12 cellular contexts compared by ENCODE assay signal in the genomic region with DNA sequence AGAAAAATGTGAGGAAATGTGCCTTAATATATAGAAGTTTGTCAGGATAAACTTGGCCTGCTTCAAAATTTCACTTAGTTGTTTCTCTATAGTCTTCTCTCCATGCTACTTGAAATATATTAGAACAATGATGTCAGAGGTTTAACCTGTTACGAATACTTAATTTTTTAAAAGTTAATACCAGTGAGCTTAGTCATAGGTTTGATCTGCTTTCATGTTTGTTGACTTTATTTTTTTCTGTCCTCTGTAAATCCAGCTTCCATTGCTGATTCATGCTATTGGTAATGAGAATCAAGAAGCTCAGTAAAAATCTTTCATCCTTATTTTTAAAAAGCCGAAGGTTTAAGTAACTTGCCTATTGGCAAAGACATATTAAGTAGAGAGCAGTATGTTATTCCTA. TPM values are rescaled to one million over a fixed set of nuclear protein-coding genes. Genes with fewer than 3 reads are reported as not detected.
DNase-seq lines count a peak whose midpoint lies in the region; ATAC-seq and TF ChIP-seq lines count a peak whose summit lies in the region.
"Had no signal": no experiment of that assay in that cellular context is flagged by ENCODE, and none has a peak within 500 bp of the region (broad histone marks: within the 10 kb centered on the region; RNA-seq: fewer than 3 reads in every experiment).

No MANE protein-coding gene starts in this region.

- H3K27ac ChIP-seq in upper lobe of right lung: no peak overlapping the region
- no peak overlapping the region for H3K27ac ChIP-seq in effector memory CD4-positive, alpha-beta T cell (ENCODE audit: insufficient read depth, low read length, poor library complexity, severe bottlenecking)
- H3K27ac ChIP-seq: dorsolateral prefrontal cortex had no signal

- peak; percentile 36 for DNase-seq in AG08396 (ENCODE audit: low spot score)
- peak; percentile 49 for DNase-seq in HT-29 (ENCODE audit: low spot score)
- peak; percentile 49 to 90 for DNase-seq in cardiac fibroblast (ENCODE audit: low read depth in 2 of 2)
- DNase-seq in lung microvascular endothelial cell (ENCODE audit: low read depth in 2 of 2): peak; percentile 39 to 82
- DNase-seq in upper lobe of right lung: no peak
- no peak for DNase-seq in effector memory CD4-positive, alpha-beta T cell
- DNase-seq: dorsolateral prefrontal cortex; islet precursor cell; NK-92 treated with Interleukin-12 subunit alpha and Interleukin-12 subunit beta, amount 100 ng/mL, for 24 hours had no signal

- H3K36me3 ChIP-seq in upper lobe of right lung: peaks cover 72% of the 10 kb centered on the region
- H3K36me3 ChIP-seq in effector memory CD4-positive, alpha-beta T cell (ENCODE audit: control insufficient read depth, insufficient read depth, low read length): peaks cover 27% of the 10 kb centered on the region

- no peaks in the 10 kb centered on the region for H3K4me1 ChIP-seq in upper lobe of right lung
- H3K4me1 ChIP-seq in effector memory CD4-positive, alpha-beta T cell (ENCODE audit: control insufficient read depth, insufficient read depth, low read length, poor library complexity, severe bottlenecking): no peaks in the 10 kb centered on the region

- no peak for ATAC-seq in HG02588 (IDR thresholded peaks at IDR 0.05; ENCODE audit: unreplicated experiment)
- ATAC-seq in GM21723 (IDR thresholded peaks at IDR 0.05; ENCODE audit: unreplicated experiment): no peak
- no peak for ATAC-seq in upper lobe of right lung
- ATAC-seq: activated T-helper 17 cell treated with anti-CD3 and anti-CD28 coated beads, Interleukin-2, amount 50 U/mL, for 72 hours had no signal

- TF ChIP-seq CTCF in cardiac fibroblast (IDR thresholded peaks at IDR 0.05; ENCODE audit: low read depth, low read length) (no peak), upper lobe of right lung (IDR thresholded peaks at IDR 0.05) (no peak)

- H3K4me3 ChIP-seq in cardiac fibroblast (replicated peaks in 1 of 2; ENCODE audit: low read depth in 2 of 2, low read length in 2 of 2) (no peak overlapping the region), upper lobe of right lung (no peak overlapping the region)
- no peak overlapping the region for H3K4me3 ChIP-seq in effector memory CD4-positive, alpha-beta T cell (ENCODE audit: insufficient read depth, low read depth, low read length, poor library complexity, severe bottlenecking)
- H3K4me3 ChIP-seq: dorsolateral prefrontal cortex had no signal

- intact Hi-C loops in upper lobe of right lung (cut with DNase I): no loop called here

- no peaks in the 10 kb centered on the region for H3K27me3 ChIP-seq in upper lobe of right lung
- no peaks in the 10 kb centered on the region for H3K27me3 ChIP-seq in effector memory CD4-positive, alpha-beta T cell (replicated peaks; ENCODE audit: control insufficient read depth, insufficient read depth, low read length, poor library complexity, severe bottlenecking)
- H3K27me3 ChIP-seq: dorsolateral prefrontal cortex had no signal

- no peaks in the 10 kb centered on the region for H3K9me3 ChIP-seq in upper lobe of right lung
- no peaks in the 10 kb centered on the region for H3K9me3 ChIP-seq in effector memory CD4-positive, alpha-beta T cell (ENCODE audit: control insufficient read depth, low read length)

RNA-seq across cellular contexts. Expression of gene BDP1, which starts 27.9 kb away (rescaled TPM):
- total RNA-seq in HT-29 (2014; rRNA removed; shearing (Covaris generic)): 15.4 and 19.3 TPM in 2 replicates
- total RNA-seq in lung microvascular endothelial cell (12.9 and 19.2 TPM in 2 replicates), upper lobe of right lung (28.2 TPM)

Comparison
In these comparisons a context has a peak if more than half of its experiments do, and no peak if none do; other contexts are left out.
1. DNase-seq: peak in AG08396 (single experiment), HT-29 (single experiment), cardiac fibroblast (2 of 2) and lung microvascular endothelial cell (2 of 2); none in upper lobe of right lung (single experiment) and effector memory CD4-positive, alpha-beta T cell (0 of 3).